ENCODE assay signal across 17 cellular contexts in the genomic region with DNA sequence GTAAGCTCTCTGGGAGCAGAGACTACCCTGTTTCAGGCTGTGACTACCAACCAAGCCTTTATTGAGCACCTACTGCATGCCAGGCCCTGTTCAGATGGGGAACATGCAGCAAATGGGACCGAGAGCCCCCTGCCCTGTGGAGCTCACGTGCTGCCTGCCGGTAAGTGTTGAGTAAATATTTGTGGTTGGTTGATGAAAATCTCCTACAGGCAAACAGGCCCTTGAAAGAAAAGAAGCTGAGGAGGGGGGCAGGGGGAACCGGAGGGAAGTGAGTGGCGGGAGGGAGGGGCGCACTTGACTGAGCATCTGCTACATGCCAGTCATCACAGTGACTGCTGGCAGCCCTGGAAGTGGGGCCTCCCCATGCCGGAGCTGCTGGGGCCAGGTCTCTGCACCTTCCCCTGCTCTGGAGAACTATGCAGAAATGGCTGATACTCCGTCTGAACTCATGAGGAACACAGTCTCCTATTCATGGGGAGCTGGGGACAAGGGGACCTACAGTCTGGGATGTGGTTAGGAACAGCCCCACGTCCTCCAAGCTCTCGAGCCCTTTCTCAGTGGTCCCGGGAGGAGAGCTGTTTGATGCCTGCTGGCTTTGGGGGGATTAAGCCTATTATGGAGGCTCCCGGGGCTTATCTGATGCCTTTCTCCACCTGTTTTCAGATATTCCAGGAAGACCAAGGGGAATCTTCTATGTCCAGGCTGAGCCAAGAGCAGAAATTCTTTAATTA. TPM values are rescaled to one million over a fixed set of nuclear protein-coding genes. Genes with fewer than 3 reads are reported as not detected.
DNase-seq lines count a peak whose midpoint lies in the region; ATAC-seq, FAIRE-seq and TF ChIP-seq lines count a peak whose summit lies in the region.
"Had no signal": no experiment of that assay in that cellular context is flagged by ENCODE, and none has a peak within 500 bp of the region (broad histone marks: within the 10 kb centered on the region; RNA-seq: fewer than 3 reads in every experiment).

No MANE protein-coding gene starts in this region.

- POLR2A ChIA-PET in CD8-positive, alpha-beta T cell (lab: Charles Lee) = no interaction called here

- DNase-seq in ELF-1 (ENCODE audit: low read depth, low spot score) (peak; percentile 44), NCI-H146 treated with DMSO at 0.1 percent for 48 hours (lab: John Stamatoyannopoulos, UW; ENCODE audit: unreplicated experiment) (peak; percentile 17), NCI-H82 treated with DMSO at 0.1 percent for 48 hours (lab: John Stamatoyannopoulos, UW; ENCODE audit: unreplicated experiment) (peak; percentile 92), GM12892 (ENCODE audit: insufficient read length) (no peak)
- DNase-seq in CD8-positive, alpha-beta T cell = no peak
- DNase-seq: activated CD8-positive, alpha-beta memory T cell treated with anti-CD3 and anti-CD28 coated beads, Interleukin-2, amount 50 U/mL, for 4 hours; CD8-positive, alpha-beta memory T cell; central memory CD4-positive, alpha-beta T cell; NK-92 treated with Interleukin-12 subunit alpha and Interleukin-12 subunit beta, amount 100 ng/mL, for 24 hours had no signal

- peak overlapping the region; percentile 29 for H3K9ac ChIP-seq in neural cell (ENCODE audit: low read length)
- H3K9ac ChIP-seq: KMS-11 had no signal

- intact Hi-C loops in CD8-positive, alpha-beta T cell (cut with DNase I, micrococcal nuclease) = no loop called here

- H3K9me2 ChIP-seq in neural cell (ENCODE audit: insufficient read depth, low read length) = no peaks in the 10 kb centered on the region

- H3K79me2 ChIP-seq in neural cell (replicated peaks; ENCODE audit: insufficient read depth, low read length) = no peaks in the 10 kb centered on the region

- peak overlapping the region; percentile 24 for H3K27ac ChIP-seq in neural cell (ENCODE audit: low read length)
- no peak overlapping the region for H3K27ac ChIP-seq in CD8-positive, alpha-beta T cell (ENCODE audit: low read depth, low read length)
- H3K27ac ChIP-seq: KMS-11, SK-N-MC, suprapubic skin had no signal

- no peaks in the 10 kb centered on the region for H3K27me3 Mint-ChIP-seq in CD8-positive, alpha-beta T cell (ENCODE audit: low read depth)
- H3K27me3 Mint-ChIP-seq: activated naive CD8-positive, alpha-beta T cell; CD8-positive, alpha-beta memory T cell had no signal

- no peak overlapping the region for H3K27ac Mint-ChIP-seq in CD8-positive, alpha-beta T cell
- H3K27ac Mint-ChIP-seq: activated naive CD8-positive, alpha-beta T cell; CD8-positive, alpha-beta memory T cell; natural killer cell treated with Interleukin-12 subunit alpha and Interleukin-12 subunit beta and Interleukin-15 and Interleukin-18, amount 100 ng/mL, for 72 hours had no signal

- H3K27me3 ChIP-seq in neural cell (ENCODE audit: insufficient read depth, low read depth, low read length) = no peaks in the 10 kb centered on the region
- no peaks in the 10 kb centered on the region for H3K27me3 ChIP-seq in CD8-positive, alpha-beta T cell (ENCODE audit: insufficient read depth, low read length)
- H3K27me3 ChIP-seq: suprapubic skin had no signal

- CTCF ChIA-PET in CD8-positive, alpha-beta T cell (lab: Charles Lee) = interaction anchor here (0.7 to 1.0 kb wide), 3 partner anchors 16 to 364 kb away, joined by 3 to 4 read pairs (median 3); no protein-coding TSS in a partner anchor

- no peak for ATAC-seq in GM18858 (IDR thresholded peaks at IDR 0.05; ENCODE audit: unreplicated experiment)
- ATAC-seq in CD8-positive, alpha-beta T cell = no peak
- ATAC-seq: natural killer cell treated with Interleukin-12 subunit alpha and Interleukin-12 subunit beta and Interleukin-15 and Interleukin-18, amount 100 ng/mL, for 72 hours had no signal

- H3K36me3 Mint-ChIP-seq in CD8-positive, alpha-beta T cell = no peaks in the 10 kb centered on the region
- H3K36me3 Mint-ChIP-seq: activated naive CD8-positive, alpha-beta T cell; CD8-positive, alpha-beta memory T cell; natural killer cell treated with Interleukin-12 subunit alpha and Interleukin-12 subunit beta and Interleukin-15 and Interleukin-18, amount 100 ng/mL, for 72 hours had no signal

- H2AFZ ChIP-seq in neural cell (ENCODE audit: low read depth, low read length) = no peak overlapping the region

- no peaks in the 10 kb centered on the region for H3K9me3 Mint-ChIP-seq in CD8-positive, alpha-beta T cell
- H3K9me3 Mint-ChIP-seq: CD8-positive, alpha-beta memory T cell; natural killer cell treated with Interleukin-12 subunit alpha and Interleukin-12 subunit beta and Interleukin-15 and Interleukin-18, amount 100 ng/mL, for 72 hours had no signal

- H3F3A ChIP-seq in neural cell (ENCODE audit: insufficient read depth, low read length, poor library complexity, severe bottlenecking) = no peaks in the 10 kb centered on the region

- no peaks in the 10 kb centered on the region for H3K36me3 ChIP-seq in neural cell (ENCODE audit: insufficient read depth, low read length)
- H3K36me3 ChIP-seq in CD8-positive, alpha-beta T cell (ENCODE audit: insufficient read depth, low read length) = no peaks in the 10 kb centered on the region
- H3K36me3 ChIP-seq: suprapubic skin had no signal

- TF ChIP-seq POLR2A in GM12892 (IDR thresholded peaks at IDR 0.05; ENCODE audit: low read depth, low read length) = no peak

- no peaks in the 10 kb centered on the region for H3K4me1 ChIP-seq in CD8-positive, alpha-beta T cell (ENCODE audit: insufficient read depth, low read length)

- no peak for TF ChIP-seq EP300 in neural cell (conservative IDR thresholded peaks at IDR 0.05; ENCODE audit: poor library complexity, severe bottlenecking)

- H3K4me3 Mint-ChIP-seq in CD8-positive, alpha-beta T cell = no peak overlapping the region
- H3K4me3 Mint-ChIP-seq: activated naive CD8-positive, alpha-beta T cell; CD8-positive, alpha-beta memory T cell; natural killer cell treated with Interleukin-12 subunit alpha and Interleukin-12 subunit beta and Interleukin-15 and Interleukin-18, amount 100 ng/mL, for 72 hours had no signal

- no peak for FAIRE-seq in GM12892 (lab: Jason Lieb, UNC)

- H3K4me1 Mint-ChIP-seq in CD8-positive, alpha-beta T cell (ENCODE audit: low read depth) = peaks cover 2% of the 10 kb centered on the region
- H3K4me1 Mint-ChIP-seq: CD8-positive, alpha-beta memory T cell had no signal

- H4K20me1 ChIP-seq in neural cell (ENCODE audit: insufficient read depth) = no peaks in the 10 kb centered on the region

- TF ChIP-seq CTCF in neural cell (IDR thresholded peaks at IDR 0.05; ENCODE audit: poor library complexity, severe bottlenecking) = no peak
- TF ChIP-seq CTCF in CD8-positive, alpha-beta T cell (IDR thresholded peaks at IDR 0.05) = no peak

- TF ChIP-seq RAD21 in neural cell (conservative IDR thresholded peaks at IDR 0.05) = no peak

- H3K4me3 ChIP-seq in neural cell (ENCODE audit: low read length) = no peak overlapping the region
- H3K4me3 ChIP-seq in CD8-positive, alpha-beta T cell (ENCODE audit: low read depth, low read length) = no peak overlapping the region
- H3K4me3 ChIP-seq: SK-N-MC, smooth muscle cell, suprapubic skin had no signal

- H3K4me2 ChIP-seq in neural cell (ENCODE audit: low read length) = no peak overlapping the region
- H3K4me2 ChIP-seq: KMS-11, smooth muscle cell had no signal

- H3K9me3 ChIP-seq in neural cell (ENCODE audit: low read length) = no peaks in the 10 kb centered on the region
- no peaks in the 10 kb centered on the region for H3K9me3 ChIP-seq in CD8-positive, alpha-beta T cell (ENCODE audit: low read length)
- H3K9me3 ChIP-seq: suprapubic skin had no signal

TF ChIP-seq in neural cell, 6 proteins besides CTCF, POLR2A, EP300 and RAD21:
- TF ChIP-seq EZH2 (IDR thresholded peaks at IDR 0.05; ENCODE audit: borderline replicate concordance, insufficient read depth, low read length, poor library complexity, severe bottlenecking) = no peak
- TF ChIP-seq POLR2AphosphoS5 (IDR thresholded peaks at IDR 0.05) = no peak

RNA-seq across cellular contexts. Expression of a gene that starts 34.1 kb away (rescaled TPM):
- 19.9 and 30.8 TPM in 2 replicates for polyA plus RNA-seq in neural cell
- polyA minus RNA-seq in neural cell = 7.8 and 8.2 TPM in 2 replicates
- 4.2 TPM for polyA plus RNA-seq in GM12892 (2012; ENCODE audit: missing spikeins)
- total RNA-seq in CD8-positive, alpha-beta T cell = 1 to 10 TPM; 4.5 to 6.8 TPM

RNA-seq across cellular contexts. Expression of a gene that starts 54.1 kb away (rescaled TPM):
- polyA plus RNA-seq in neural cell = 161 and 174 TPM in 2 replicates
- 116 and 139 TPM in 2 replicates for polyA minus RNA-seq in neural cell
- polyA plus RNA-seq in GM12892 (2012; ENCODE audit: missing spikeins) = 120 TPM
- total RNA-seq in CD8-positive, alpha-beta T cell = 10 to 100 TPM; 37.0 to 37.7 TPM

Comparison
In these comparisons a context has a peak if more than half of its experiments do, and no peak if none do; other contexts are left out.
1. DNase-seq: peak in ELF-1 (single experiment), NCI-H146 treated with DMSO at 0.1 percent for 48 hours (single experiment) and NCI-H82 treated with DMSO at 0.1 percent for 48 hours (single experiment); none in GM12892 (single experiment) and CD8-positive, alpha-beta T cell (0 of 7).